In genomic region chr3:32502944-32503286, GRCh38 we compare ENCODE assay signal across 8 cellular contexts. TPM values are rescaled to one million over a fixed set of nuclear protein-coding genes. Genes with fewer than 3 reads are reported as not detected.
DNase-seq lines count a peak whose midpoint lies in the region; ATAC-seq and TF ChIP-seq lines count a peak whose summit lies in the region.

No MANE protein-coding gene starts in this region.

- POLR2A ChIA-PET in CD8-positive, alpha-beta memory T cell (lab: Charles Lee), result no interaction called here

- H3K36me3 Mint-ChIP-seq in CD8-positive, alpha-beta memory T cell, result peaks cover 0 to 15% (median 3%) of the 10 kb centered on the region in 3 donors
- H3K36me3 Mint-ChIP-seq in brain (no peaks in the 10 kb centered on the region), naive B cell (no peaks in the 10 kb centered on the region)

- peaks cover 30% of the 10 kb centered on the region for H3K4me1 ChIP-seq in CD8-positive, alpha-beta memory T cell (ENCODE audit: insufficient read depth, low read length)

- H3K4me1 Mint-ChIP-seq in CD8-positive, alpha-beta memory T cell, result peaks cover 33 to 44% (median 39%) of the 10 kb centered on the region in 3 donors
- peaks cover 32% of the 10 kb centered on the region for H3K4me1 Mint-ChIP-seq in brain
- peaks cover 27 to 47% (median 45%) of the 10 kb centered on the region in 3 donors for H3K4me1 Mint-ChIP-seq in naive B cell

- H3K27me3 Mint-ChIP-seq in CD8-positive, alpha-beta memory T cell, result peaks cover 4 to 5% of the 10 kb centered on the region in 2 donors
- no peaks in the 10 kb centered on the region for H3K27me3 Mint-ChIP-seq in brain
- H3K27me3 Mint-ChIP-seq in naive B cell, result no peaks in the 10 kb centered on the region

- peak overlapping the region; percentile 76 to 99 (median 97) for H3K27ac Mint-ChIP-seq in CD8-positive, alpha-beta memory T cell
- H3K27ac Mint-ChIP-seq in brain, result peak overlapping the region; percentile 82 to 99 (median 93)
- H3K27ac Mint-ChIP-seq in naive B cell, result peak overlapping the region; percentile 92 to 99 (median 96)

- no peak for TF ChIP-seq CTCF in brain (conservative IDR thresholded peaks at IDR 0.05)

- no peaks in the 10 kb centered on the region for H3K27me3 ChIP-seq in CD8-positive, alpha-beta memory T cell (ENCODE audit: insufficient read depth, low read length, poor library complexity, severe bottlenecking)

- H3K4me3 Mint-ChIP-seq in CD8-positive, alpha-beta memory T cell, result peak overlapping the region; percentile 86 to 98 (median 95)
- H3K4me3 Mint-ChIP-seq in brain, result peak overlapping the region; percentile 88 to 100 (median 99)
- H3K4me3 Mint-ChIP-seq in naive B cell, result peak overlapping the region; percentile 79 to 99 (median 97)

- H3K36me3 ChIP-seq in CD8-positive, alpha-beta memory T cell (ENCODE audit: insufficient read depth, low read length), result no peaks in the 10 kb centered on the region

- ATAC-seq in HG03064 (IDR thresholded peaks at IDR 0.05; ENCODE audit: low read depth, unreplicated experiment) (peak; percentile 12), naive B cell (ENCODE audit: low read depth in 2 of 2) (peak; percentile 34 to 39)

- peak overlapping the region; percentile 70 for H3K4me3 ChIP-seq in CD8-positive, alpha-beta memory T cell (ENCODE audit: low read length)

- no peak for DNase-seq in CD8-positive, alpha-beta memory T cell
- DNase-seq in naive B cell (no peak), RPMI8226 (no peak), NCI-H226 (no peak), NCI-H345 (lab: John Stamatoyannopoulos, UW) (no peak)
- no peak for DNase-seq in activated CD4-positive, CD25-positive, alpha-beta regulatory T cell treated with anti-CD3 and anti-CD28 coated beads, Interleukin-2, amount 50 U/mL, for 72 hours

- CTCF ChIA-PET in CD8-positive, alpha-beta memory T cell (lab: Charles Lee), result interaction anchor here (2.2 kb wide), 1 partner anchor 35 kb away, joined by 9 read pairs; no protein-coding TSS in a partner anchor

- peak overlapping the region; percentile 90 for H3K27ac ChIP-seq in CD8-positive, alpha-beta memory T cell (ENCODE audit: low read depth, low read length)

- no peaks in the 10 kb centered on the region for H3K9me3 ChIP-seq in CD8-positive, alpha-beta memory T cell (ENCODE audit: low read length)

- no peaks in the 10 kb centered on the region for H3K9me3 Mint-ChIP-seq in CD8-positive, alpha-beta memory T cell
- H3K9me3 Mint-ChIP-seq in brain (no peaks in the 10 kb centered on the region), naive B cell (no peaks in the 10 kb centered on the region)

RNA-seq across cellular contexts. Expression of gene CMTM6, which starts 0.3 kb away (rescaled TPM):
- total RNA-seq in CD8-positive, alpha-beta memory T cell, result 10 to 100 TPM; 91.8 to 96.2 TPM
- 58.1 TPM for polyA plus RNA-seq in CD8-positive, alpha-beta memory T cell
- polyA plus RNA-seq in brain (ENCODE audit: insufficient read depth, low read depth, low replicate concordance) (8.6 TPM), naive B cell (ENCODE audit: low read depth in 6 of 6) (100 to 1,000 TPM in 4 of 6 donors, 10 to 100 TPM in 2; 89.7 to 156 (median 106) TPM)
